Comparison of ENCODE assay signal across 12 cellular contexts in genomic region chr11:66157182-66157864, GRCh38.
DNase-seq lines count a peak whose midpoint lies in the region; ATAC-seq, FAIRE-seq and TF ChIP-seq lines count a peak whose summit lies in the region.
"Had no signal": no experiment of that assay in that cellular context is flagged by ENCODE, and none has a peak within 500 bp of the region (broad histone marks: within the 10 kb centered on the region; RNA-seq: fewer than 3 reads in every experiment).

No MANE protein-coding gene starts in this region.

- peak; percentile 51 for FAIRE-seq in keratinocyte (lab: Jason Lieb, UNC)

- no peak overlapping the region for H3K9ac ChIP-seq in keratinocyte (ENCODE audit: control insufficient read depth, extremely low read depth, insufficient read depth, low read length)

- dilution Hi-C loops in keratinocyte (cut with MboI; ENCODE audit: extremely low pct_ligation_motif_present, low sequenced_read_pairs) = no loop called here

- peaks cover 3% of the 10 kb centered on the region for H3K36me3 Mint-ChIP-seq in activated CD8-positive, alpha-beta T cell treated with anti-CD3 and anti-CD28 coated beads, Interleukin-2, amount 10 ng/mL, durations not matched to agents 7 days and 5 days (ENCODE audit: low read depth)

- CTCF ChIA-PET in activated CD8-positive, alpha-beta T cell treated with anti-CD3 and anti-CD28 coated beads, Interleukin-2, amount 10 ng/mL, durations not matched to agents 7 days and 5 days (lab: Charles Lee) = no interaction called here

- DNase-seq in GM06990 (ENCODE audit: extremely low read depth, insufficient read length) = no peak
- no peak for DNase-seq in activated CD8-positive, alpha-beta T cell treated with anti-CD3 and anti-CD28 coated beads, Interleukin-2, amount 10 ng/mL, durations not matched to agents 7 days and 5 days
- DNase-seq in keratinocyte (ENCODE audit: low read depth, low spot score) = no peak
- DNase-seq in gastrocnemius medialis = no peak
- no peak for DNase-seq in GM19238 (ENCODE audit: insufficient read length, low spot score)
- DNase-seq: H7, islet precursor cell, NCI-H2171 treated with DMSO at 0.1 percent for 48 hours, retina had no signal

- H3K36me3 ChIP-seq in GM06990 (ENCODE audit: control insufficient read depth, insufficient read depth, low read length) = no peaks in the 10 kb centered on the region; the same call in 1 of the 2 replicates
- H3K36me3 ChIP-seq in keratinocyte (ENCODE audit: control insufficient read depth in 2 of 2, extremely low read depth in 1 of 2, insufficient read depth in 2 of 2, low read length in 2 of 2) = no peaks in the 10 kb centered on the region
- H3K36me3 ChIP-seq in gastrocnemius medialis = no peaks in the 10 kb centered on the region
- H3K36me3 ChIP-seq: thoracic aorta had no signal

- POLR2A ChIA-PET in activated CD8-positive, alpha-beta T cell treated with anti-CD3 and anti-CD28 coated beads, Interleukin-2, amount 10 ng/mL, durations not matched to agents 7 days and 5 days (lab: Charles Lee) = interaction anchor here (0.7 kb wide), 1 partner anchor 64 kb away, joined by 3 read pairs; no protein-coding TSS in a partner anchor

- intact Hi-C loops in gastrocnemius medialis (cut with DNase I; ENCODE audit: low total_unique reads) = no loop called here

- in situ Hi-C loops in gastrocnemius medialis (cut with MboI; ENCODE audit: low sequenced_read_pairs in 4 of 4) = no loop called here

- H3K27me3 Mint-ChIP-seq in activated CD8-positive, alpha-beta T cell treated with anti-CD3 and anti-CD28 coated beads, Interleukin-2, amount 10 ng/mL, durations not matched to agents 7 days and 5 days (ENCODE audit: low read depth) = no peaks in the 10 kb centered on the region

- peaks cover 2% of the 10 kb centered on the region for H3K4me1 ChIP-seq in keratinocyte (ENCODE audit: control insufficient read depth, extremely low read depth, insufficient read depth, low read length)
- peaks cover 3 to 7% of the 10 kb centered on the region in 2 donors for H3K4me1 ChIP-seq in gastrocnemius medialis

- H2AFZ ChIP-seq in keratinocyte (ENCODE audit: control insufficient read depth, low read length) = no peak overlapping the region

- peaks cover 25% of the 10 kb centered on the region for H3K4me1 Mint-ChIP-seq in activated CD8-positive, alpha-beta T cell treated with anti-CD3 and anti-CD28 coated beads, Interleukin-2, amount 10 ng/mL, durations not matched to agents 7 days and 5 days (ENCODE audit: low read depth)

- H3K4me3 ChIP-seq in GM06990 (replicated peaks; ENCODE audit: low read depth, low read length) = no peak overlapping the region
- no peak overlapping the region for H3K4me3 ChIP-seq in keratinocyte (ENCODE audit: control insufficient read depth in 2 of 3, extremely low read depth in 1 of 3, insufficient read depth in 2 of 3, low read depth in 1 of 3, low read length in 3 of 3)
- H3K4me3 ChIP-seq in gastrocnemius medialis = no peak overlapping the region
- H3K4me3 ChIP-seq: thoracic aorta had no signal

- H3K4me2 ChIP-seq in keratinocyte (ENCODE audit: control insufficient read depth, extremely low read depth, insufficient read depth, low read depth, low read length) = no peak overlapping the region

- TF ChIP-seq POLR2A in gastrocnemius medialis (IDR thresholded peaks at IDR 0.05) = no peak

- H3K27ac ChIP-seq in keratinocyte (ENCODE audit: control insufficient read depth, insufficient read depth, low read length) = no peak overlapping the region
- H3K27ac ChIP-seq in gastrocnemius medialis = no peak overlapping the region
- H3K27ac ChIP-seq: thoracic aorta had no signal

- H3K4me3 Mint-ChIP-seq in activated CD8-positive, alpha-beta T cell treated with anti-CD3 and anti-CD28 coated beads, Interleukin-2, amount 10 ng/mL, durations not matched to agents 7 days and 5 days = no peak overlapping the region

- H3K9me3 ChIP-seq in keratinocyte (ENCODE audit: control insufficient read depth, low read depth, low read length) = no peaks in the 10 kb centered on the region
- no peaks in the 10 kb centered on the region for H3K9me3 ChIP-seq in gastrocnemius medialis
- H3K9me3 ChIP-seq: thoracic aorta had no signal

- H3K27me3 ChIP-seq in GM06990 (replicated peaks; ENCODE audit: control insufficient read depth, insufficient read depth, low read length) (no peaks in the 10 kb centered on the region), keratinocyte (ENCODE audit: control insufficient read depth, extremely low read depth, insufficient read depth, low read length) (no peaks in the 10 kb centered on the region), gastrocnemius medialis (no peaks in the 10 kb centered on the region)

- H3K9me1 ChIP-seq in keratinocyte (ENCODE audit: control insufficient read depth, extremely low read depth, insufficient read depth, low read length) = no peaks in the 10 kb centered on the region

- no peaks in the 10 kb centered on the region for H3K79me2 ChIP-seq in keratinocyte (ENCODE audit: control insufficient read depth, insufficient read depth, low read length)

- ATAC-seq in GM21786 (IDR thresholded peaks at IDR 0.05; ENCODE audit: unreplicated experiment) = peak; percentile 38
- ATAC-seq in activated CD8-positive, alpha-beta T cell treated with anti-CD3 and anti-CD28 coated beads, Interleukin-2, amount 10 ng/mL, durations not matched to agents 7 days and 5 days = peak; percentile 47
- ATAC-seq in gastrocnemius medialis = no peak
- ATAC-seq in HG02938 (IDR thresholded peaks at IDR 0.05; ENCODE audit: unreplicated experiment) = no peak

- no peaks in the 10 kb centered on the region for H4K20me1 ChIP-seq in keratinocyte (ENCODE audit: control insufficient read depth, extremely low read depth, insufficient read depth, low read length)

- H3K27ac Mint-ChIP-seq in activated CD8-positive, alpha-beta T cell treated with anti-CD3 and anti-CD28 coated beads, Interleukin-2, amount 10 ng/mL, durations not matched to agents 7 days and 5 days = no peak overlapping the region

- no peaks in the 10 kb centered on the region for H3K9me3 Mint-ChIP-seq in activated CD8-positive, alpha-beta T cell treated with anti-CD3 and anti-CD28 coated beads, Interleukin-2, amount 10 ng/mL, durations not matched to agents 7 days and 5 days (ENCODE audit: insufficient read depth)

- peak; percentile 14 for TF ChIP-seq CTCF in GM06990 (IDR thresholded peaks at IDR 0.05; ENCODE audit: insufficient read depth, low read length, poor library complexity, severe bottlenecking)
- TF ChIP-seq CTCF in keratinocyte (optimal IDR thresholded peaks at IDR 0.05 in 1 of 3, IDR thresholded peaks at IDR 0.05 in 1 of 3, conservative IDR thresholded peaks at IDR 0.05 in 1 of 3; ENCODE audit: extremely low read depth in 1 of 3, insufficient read depth in 2 of 3, low read length in 3 of 3) = peak in 1 of 3 experiments; percentile 9
- TF ChIP-seq CTCF in gastrocnemius medialis (IDR thresholded peaks at IDR 0.05 in 4 of 5, conservative IDR thresholded peaks at IDR 0.05 in 1 of 5) = no peak

Comparison
In these comparisons a context has a peak if more than half of its experiments do, and no peak if none do; other contexts are left out.
1. ATAC-seq: peak in GM21786 (single experiment) and activated CD8-positive, alpha-beta T cell treated with anti-CD3 and anti-CD28 coated beads, Interleukin-2, amount 10 ng/mL, durations not matched to agents 7 days and 5 days (single experiment); none in gastrocnemius medialis (0 of 2) and HG02938 (single experiment).